Comparison of ENCODE assay signal across 8 cellular contexts in the genomic region with DNA sequence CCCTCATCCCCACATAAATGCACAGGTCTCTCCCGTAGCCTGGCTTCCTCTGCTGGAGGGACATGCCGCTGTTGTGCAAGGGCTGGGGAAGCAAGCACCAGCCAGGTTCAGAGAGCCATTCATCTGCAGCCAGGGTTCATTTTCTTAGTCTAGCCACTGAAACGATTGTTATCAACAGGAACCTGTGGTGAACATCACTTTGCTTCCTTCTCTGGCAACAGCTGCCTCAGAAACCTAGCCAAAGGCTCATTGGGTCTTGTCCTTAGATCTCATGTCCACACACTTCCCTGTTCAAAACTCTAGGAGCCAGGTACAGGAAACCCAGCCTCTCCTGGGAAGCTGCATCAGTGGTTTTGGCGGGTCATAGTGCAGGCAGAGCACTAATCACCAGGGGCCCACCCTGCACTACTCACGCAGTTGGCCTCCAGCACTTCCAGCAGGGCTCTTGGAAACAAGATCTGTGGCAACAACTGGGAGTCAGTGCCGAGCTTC. TPM values are rescaled to one million over a fixed set of nuclear protein-coding genes. Genes with fewer than 3 reads are reported as not detected.
A peak's percentile ranks its signal among the peaks of the same experiment; 100 is the strongest.
DNase-seq lines count a peak whose midpoint lies in the region; ATAC-seq and TF ChIP-seq lines count a peak whose summit lies in the region.

No MANE protein-coding gene starts in this region.

- ATAC-seq in GM21447 (IDR thresholded peaks at IDR 0.05; ENCODE audit: unreplicated experiment) (peak; percentile 73), naive B cell (ENCODE audit: low read depth in 2 of 2) (peak; percentile 92 to 94)
- peak; percentile 75 for ATAC-seq in activated naive CD8-positive, alpha-beta T cell treated with anti-CD3 and anti-CD28 coated beads, Interleukin-2, amount 10 ng/mL, durations not matched to agents 7 days and 5 days (ENCODE audit: low read depth)

- peak overlapping the region; percentile 86 for H3K27ac Mint-ChIP-seq in activated naive CD8-positive, alpha-beta T cell treated with anti-CD3 and anti-CD28 coated beads, Interleukin-2, amount 10 ng/mL, durations not matched to agents 7 days and 5 days
- H3K27ac Mint-ChIP-seq in naive B cell (peak overlapping the region; percentile 76 to 95 (median 84)), endodermal cell (no peak overlapping the region)

- H3K36me3 ChIP-seq in endodermal cell (ENCODE audit: control insufficient read depth, insufficient read depth, low read length), result peaks cover 17% of the 10 kb centered on the region

- no peaks in the 10 kb centered on the region for H3K27me3 ChIP-seq in endodermal cell (ENCODE audit: control insufficient read depth, insufficient read depth, low read length, poor library complexity, severe bottlenecking)

- 92 to 96% methylated on average over 3 to 6 of the region's 6 CpGs for WGBS in endodermal cell (ENCODE audit: insufficient coverage in 1 of 2, insufficient read length in 1 of 2), 2 experiments

- peaks cover 82% of the 10 kb centered on the region for H3K4me1 Mint-ChIP-seq in activated naive CD8-positive, alpha-beta T cell treated with anti-CD3 and anti-CD28 coated beads, Interleukin-2, amount 10 ng/mL, durations not matched to agents 7 days and 5 days
- H3K4me1 Mint-ChIP-seq in naive B cell, result peaks cover 14 to 46% (median 18%) of the 10 kb centered on the region in 3 donors
- H3K4me1 Mint-ChIP-seq in endodermal cell, result no peaks in the 10 kb centered on the region

- no peaks in the 10 kb centered on the region for H3K4me1 ChIP-seq in endodermal cell (ENCODE audit: control insufficient read depth, insufficient read depth, low read length)

- DNase-seq in ELR (ENCODE audit: low read depth) (peak; percentile 8), Kasumi-1 (lab: John Stamatoyannopoulos, UW) (peak; percentile 92 to 96), naive B cell (peak; percentile 45), ureter (ENCODE audit: low spot score) (no peak), HuH-7.5 (ENCODE audit: low spot score) (no peak), endodermal cell (no peak)
- DNase-seq in activated naive CD8-positive, alpha-beta T cell treated with anti-CD3 and anti-CD28 coated beads, Interleukin-2, amount 10 ng/mL, durations not matched to agents 7 days and 5 days, result peak; percentile 60

- H3K4me3 ChIP-seq in endodermal cell (ENCODE audit: low read length), result no peak overlapping the region

- POLR2A ChIA-PET in activated naive CD8-positive, alpha-beta T cell treated with anti-CD3 and anti-CD28 coated beads, Interleukin-2, amount 10 ng/mL, durations not matched to agents 7 days and 5 days (lab: Charles Lee), result interaction anchor here (1.7 to 10.1 kb wide), 5 partner anchors 10 to 200 kb away, joined by 5 to 141 read pairs (median 14); partner anchors contain the start of genes DPH3 and OXNAD1

- peaks cover 45% of the 10 kb centered on the region for H3K36me3 Mint-ChIP-seq in activated naive CD8-positive, alpha-beta T cell treated with anti-CD3 and anti-CD28 coated beads, Interleukin-2, amount 10 ng/mL, durations not matched to agents 7 days and 5 days
- peaks cover 11 to 17% of the 10 kb centered on the region in 2 donors for H3K36me3 Mint-ChIP-seq in naive B cell
- H3K36me3 Mint-ChIP-seq in endodermal cell (ENCODE audit: low read depth), result peaks cover 7% of the 10 kb centered on the region

- TF ChIP-seq CTCF in endodermal cell (conservative IDR thresholded peaks at IDR 0.05), result no peak

- peak overlapping the region; percentile 73 for H3K4me3 Mint-ChIP-seq in activated naive CD8-positive, alpha-beta T cell treated with anti-CD3 and anti-CD28 coated beads, Interleukin-2, amount 10 ng/mL, durations not matched to agents 7 days and 5 days
- H3K4me3 Mint-ChIP-seq in naive B cell (peak overlapping the region in 6 of 8 donors; percentile 13 to 80 (median 58)), endodermal cell (no peak overlapping the region)

- no peaks in the 10 kb centered on the region for H3K9me3 Mint-ChIP-seq in activated naive CD8-positive, alpha-beta T cell treated with anti-CD3 and anti-CD28 coated beads, Interleukin-2, amount 10 ng/mL, durations not matched to agents 7 days and 5 days
- no peaks in the 10 kb centered on the region for H3K9me3 Mint-ChIP-seq in naive B cell
- H3K9me3 Mint-ChIP-seq in endodermal cell, result no peaks in the 10 kb centered on the region

- H3K27ac ChIP-seq in endodermal cell (ENCODE audit: low read depth, low read length), result no peak overlapping the region

- H3K9me3 ChIP-seq in endodermal cell (ENCODE audit: control insufficient read depth, low read length), result no peaks in the 10 kb centered on the region

- H3K9ac ChIP-seq in endodermal cell (ENCODE audit: extremely low read depth, low read length, poor library complexity, severe bottlenecking), result no peak overlapping the region

- no peaks in the 10 kb centered on the region for H3K27me3 Mint-ChIP-seq in activated naive CD8-positive, alpha-beta T cell treated with anti-CD3 and anti-CD28 coated beads, Interleukin-2, amount 10 ng/mL, durations not matched to agents 7 days and 5 days
- H3K27me3 Mint-ChIP-seq in naive B cell (no peaks in the 10 kb centered on the region), endodermal cell (ENCODE audit: insufficient read depth) (peaks cover 2% of the 10 kb centered on the region)

RNA-seq across cellular contexts. Expression of gene OXNAD1, which starts 47.0 kb away (rescaled TPM):
- 10 to 100 TPM; 76.8 to 77.1 TPM for total RNA-seq in activated naive CD8-positive, alpha-beta T cell treated with anti-CD3 and anti-CD28 coated beads, Interleukin-2, amount 10 ng/mL, durations not matched to agents 7 days and 5 days
- polyA plus RNA-seq in naive B cell (ENCODE audit: low read depth in 6 of 6), result 10 to 100 TPM in 1 of 6 donors, 1 to 10 TPM in 5; 1.4 to 10.8 (median 6.7) TPM
- total RNA-seq in ureter, result 22.3 TPM
- total RNA-seq in endodermal cell, result 10 to 100 TPM; 16.1 to 22.4 TPM
- 13.1 TPM for polyA plus RNA-seq in endodermal cell (2013, experiment 1 of 2)
- 14.6 TPM for polyA plus RNA-seq in endodermal cell (2013, experiment 2 of 2)

RNA-seq across cellular contexts. Expression of gene DPH3, which starts 47.3 kb away (rescaled TPM):
- 10 to 100 TPM; 12.1 to 14.9 TPM for total RNA-seq in activated naive CD8-positive, alpha-beta T cell treated with anti-CD3 and anti-CD28 coated beads, Interleukin-2, amount 10 ng/mL, durations not matched to agents 7 days and 5 days
- polyA plus RNA-seq in naive B cell (ENCODE audit: low read depth in 6 of 6), result 10 to 100 TPM; 17.2 to 26.4 (median 21.3) TPM
- total RNA-seq in ureter, result 16.6 TPM
- total RNA-seq in endodermal cell, result 10 to 100 TPM; 34.5 to 36.4 TPM
- polyA plus RNA-seq in endodermal cell (2013, experiment 1 of 2), result 35.0 TPM
- polyA plus RNA-seq in endodermal cell (2013, experiment 2 of 2), result 35.4 TPM

Comparison
In these comparisons a context has a peak if more than half of its experiments do, and no peak if none do; other contexts are left out.
1. DNase-seq: peak in ELR (single experiment), Kasumi-1 (2 of 2), activated naive CD8-positive, alpha-beta T cell treated with anti-CD3 and anti-CD28 coated beads, Interleukin-2, amount 10 ng/mL, durations not matched to agents 7 days and 5 days (single experiment) and naive B cell (single experiment); none in ureter (single experiment), HuH-7.5 (single experiment) and endodermal cell (single experiment).
2. Peak in every context shown above with its lines, with median percentiles within 50 percentile points of each other: ATAC-seq.